In the genomic region with DNA sequence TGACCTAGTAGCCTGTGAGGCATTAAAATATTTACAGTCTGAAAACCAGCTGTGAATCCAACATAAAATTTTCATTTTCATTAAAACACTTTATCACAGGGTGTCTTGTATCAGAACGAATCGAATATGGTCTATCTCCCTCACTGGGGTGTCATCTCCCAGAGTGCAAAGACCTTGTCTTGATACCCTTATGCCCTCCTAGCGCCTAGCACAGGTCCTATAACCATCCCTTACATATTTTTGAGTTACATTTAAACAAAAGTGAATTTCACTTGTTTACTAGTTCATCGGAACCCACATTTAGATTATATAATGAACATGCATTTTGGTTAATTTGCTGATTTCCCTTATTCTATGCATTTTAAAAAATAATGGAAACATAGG, we compare ENCODE assay signal across 10 cellular contexts. TPM values are rescaled to one million over a fixed set of nuclear protein-coding genes. Genes with fewer than 3 reads are reported as not detected.
DNase-seq lines count a peak whose midpoint lies in the region; ATAC-seq, FAIRE-seq and TF ChIP-seq lines count a peak whose summit lies in the region.
"Had no signal": no experiment of that assay in that cellular context is flagged by ENCODE, and none has a peak within 500 bp of the region (broad histone marks: within the 10 kb centered on the region; RNA-seq: fewer than 3 reads in every experiment).

No MANE protein-coding gene starts in this region.

- no peaks in the 10 kb centered on the region for H3K36me3 ChIP-seq in OCI-LY3 (replicated peaks; ENCODE audit: low read depth, low read length)
- H3K36me3 ChIP-seq in esophagus muscularis mucosa = peaks cover 0 to 5% (median 0%) of the 10 kb centered on the region in 4 donors

- H3K9me3 ChIP-seq in A549 (no peaks in the 10 kb centered on the region), OCI-LY3 (ENCODE audit: insufficient read depth, low read length) (no peaks in the 10 kb centered on the region), esophagus muscularis mucosa (no peaks in the 10 kb centered on the region)

- TF ChIP-seq POLR2A in A549 (IDR thresholded peaks at IDR 0.05; ENCODE audit: low read length) (no peak), esophagus muscularis mucosa (IDR thresholded peaks at IDR 0.05; ENCODE audit: low read depth) (no peak)

- peak overlapping the region; percentile 86 for H2AFZ ChIP-seq in OCI-LY3 (ENCODE audit: low read depth, low read length)

- H3K27me3 ChIP-seq in OCI-LY3 (ENCODE audit: low read depth, low read length) (peaks cover 4% of the 10 kb centered on the region; the same call in 1 of the 2 replicates), esophagus muscularis mucosa (peaks cover 0 to 6% (median 0%) of the 10 kb centered on the region in 4 donors)

- peak in 1 of 2 experiments; percentile 54; a peak in 3 of 6 replicates for ATAC-seq in A549
- ATAC-seq in GM18868 (IDR thresholded peaks at IDR 0.05; ENCODE audit: unreplicated experiment) = peak; percentile 20

- CTCF ChIA-PET in A549 (lab: Yijun Ruan, JAX) = interaction anchor here (0.8 to 2.7 kb wide), 14 partner anchors 9 to 942 kb away, joined by 3 to 24 read pairs (median 4); a partner anchor contains a TSS

- H3K27ac ChIP-seq in A549 (no peak overlapping the region), OCI-LY3 (ENCODE audit: low read length) (no peak overlapping the region), esophagus muscularis mucosa (replicated peaks in 1 of 4) (no peak overlapping the region)
- H3K27ac ChIP-seq: RWPE1 had no signal

- no peaks in the 10 kb centered on the region for H3K4me1 ChIP-seq in A549
- H3K4me1 ChIP-seq in OCI-LY3 (ENCODE audit: low read length) = peaks cover 22% of the 10 kb centered on the region
- H3K4me1 ChIP-seq in esophagus muscularis mucosa = peaks cover 5 to 13% (median 9%) of the 10 kb centered on the region in 4 donors

- POLR2A ChIA-PET in A549 (lab: Yijun Ruan, JAX) = no interaction called here

- DNase-seq in A549 (ENCODE audit: low read depth in 1 of 2, low spot score in 1 of 2) (no peak), esophagus muscularis mucosa (ENCODE audit: extremely low spot score) (no peak), SHP77 (lab: John Stamatoyannopoulos, UW) (no peak), posterior cingulate gyrus (no peak), medulla oblongata (ENCODE audit: extremely low spot score) (no peak), hypothalamus (lab: John Stamatoyannopoulos, UW) (no peak)

- H3K4me2 ChIP-seq in A549 = peak overlapping the region; percentile 72
- peak overlapping the region; percentile 82 for H3K4me2 ChIP-seq in OCI-LY3 (ENCODE audit: low read length)

- no peak for FAIRE-seq in A549 (lab: Jason Lieb, UNC)
- FAIRE-seq: H54 had no signal

- no peaks in the 10 kb centered on the region for H4K20me1 ChIP-seq in OCI-LY3 (ENCODE audit: insufficient read depth, low read length)

- no peak for TF ChIP-seq RAD21 in A549 (conservative IDR thresholded peaks at IDR 0.05 in 1 of 2, IDR thresholded peaks at IDR 0.05 in 1 of 2)

- WGBS in A549 (ENCODE audit: missing lambda C conversion rate) = 28% methylated on average over 4 of the region's 4 CpGs
- WGBS in esophagus muscularis mucosa = 38% methylated on average over 4 of the region's 4 CpGs

- intact Hi-C loops in esophagus muscularis mucosa (cut with DNase I) (loop anchor here (5.0 kb wide), 1 partner anchor 1229 kb away; no protein-coding TSS in a partner anchor), posterior cingulate gyrus (cut with DNase I) (loop anchor here (1.0 kb wide), 2 partner anchors 43 to 313 kb away; a partner anchor contains a TSS)

- TF ChIP-seq EP300 in A549 (IDR thresholded peaks at IDR 0.05) = no peak
- TF ChIP-seq EP300 in esophagus muscularis mucosa (IDR thresholded peaks at IDR 0.05) = no peak

- no peak overlapping the region for H3K9ac ChIP-seq in OCI-LY3 (ENCODE audit: low read length)

- no peaks in the 10 kb centered on the region for H3K79me2 ChIP-seq in OCI-LY3 (ENCODE audit: low read length)

- H3K4me3 ChIP-seq in A549 = no peak overlapping the region; the same call in 1 of the 3 replicates
- H3K4me3 ChIP-seq in OCI-LY3 (ENCODE audit: low read length) = peak overlapping the region; percentile 81
- H3K4me3 ChIP-seq in esophagus muscularis mucosa = peak overlapping the region; percentile 46 to 60 (median 52)

- no peak for TF ChIP-seq CTCF in A549 (IDR thresholded peaks at IDR 0.05)
- TF ChIP-seq CTCF in OCI-LY3 (IDR thresholded peaks at IDR 0.05; ENCODE audit: low read depth, low read length) = no peak
- TF ChIP-seq CTCF in esophagus muscularis mucosa (IDR thresholded peaks at IDR 0.05) = no peak

TF ChIP-seq in A549, 52 proteins besides CTCF, POLR2A, EP300 and RAD21:
- no peak for TF ChIP-seq CEBPB (IDR thresholded peaks at IDR 0.05)
- no peak for TF ChIP-seq CHD4 (IDR thresholded peaks at IDR 0.05; ENCODE audit: borderline replicate concordance)
- TF ChIP-seq, protein P1, sequence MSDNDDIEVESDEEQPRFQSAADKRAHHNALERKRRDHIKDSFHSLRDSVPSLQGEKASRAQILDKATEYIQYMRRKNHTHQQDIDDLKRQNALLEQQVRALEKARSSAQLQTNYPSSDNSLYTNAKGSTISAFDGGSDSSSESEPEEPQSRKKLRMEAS (IDR thresholded peaks at IDR 0.05) = no peak
- no peak for TF ChIP-seq CHD2 (IDR thresholded peaks at IDR 0.05; ENCODE audit: low read length, partially characterized antibody)
- TF ChIP-seq MAFK (IDR thresholded peaks at IDR 0.05; ENCODE audit: partially characterized antibody) = no peak
- no peak for TF ChIP-seq EHF (CRISPR knock-in tag; IDR thresholded peaks at IDR 0.05)
- no peak for TF ChIP-seq FOSL2 (IDR thresholded peaks at IDR 0.05)
- no peak for TF ChIP-seq FOSL2 (CRISPR knock-in tag; IDR thresholded peaks at IDR 0.05)
- TF ChIP-seq KDM1A (IDR thresholded peaks at IDR 0.05; ENCODE audit: low read depth) = no peak
- TF ChIP-seq JUNB (IDR thresholded peaks at IDR 0.05) = no peak
- TF ChIP-seq RCOR1 (IDR thresholded peaks at IDR 0.05; ENCODE audit: low read depth, low read length) = no peak
- no peak for TF ChIP-seq EHMT2 (IDR thresholded peaks at IDR 0.05; ENCODE audit: low read depth)
- TF ChIP-seq, protein P2, sequence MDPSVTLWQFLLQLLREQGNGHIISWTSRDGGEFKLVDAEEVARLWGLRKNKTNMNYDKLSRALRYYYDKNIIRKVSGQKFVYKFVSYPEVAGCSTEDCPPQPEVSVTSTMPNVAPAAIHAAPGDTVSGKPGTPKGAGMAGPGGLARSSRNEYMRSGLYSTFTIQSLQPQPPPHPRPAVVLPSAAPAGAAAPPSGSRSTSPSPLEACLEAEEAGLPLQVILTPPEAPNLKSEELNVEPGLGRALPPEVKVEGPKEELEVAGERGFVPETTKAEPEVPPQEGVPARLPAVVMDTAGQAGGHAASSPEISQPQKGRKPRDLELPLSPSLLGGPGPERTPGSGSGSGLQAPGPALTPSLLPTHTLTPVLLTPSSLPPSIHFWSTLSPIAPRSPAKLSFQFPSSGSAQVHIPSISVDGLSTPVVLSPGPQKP (IDR thresholded peaks at IDR 0.05; ENCODE audit: low read depth, low read length) = no peak
- TF ChIP-seq FOXS1 (CRISPR knock-in tag; IDR thresholded peaks at IDR 0.05) = no peak
- TF ChIP-seq ZC3H11A (IDR thresholded peaks at IDR 0.05) = no peak
- TF ChIP-seq, protein P3, sequence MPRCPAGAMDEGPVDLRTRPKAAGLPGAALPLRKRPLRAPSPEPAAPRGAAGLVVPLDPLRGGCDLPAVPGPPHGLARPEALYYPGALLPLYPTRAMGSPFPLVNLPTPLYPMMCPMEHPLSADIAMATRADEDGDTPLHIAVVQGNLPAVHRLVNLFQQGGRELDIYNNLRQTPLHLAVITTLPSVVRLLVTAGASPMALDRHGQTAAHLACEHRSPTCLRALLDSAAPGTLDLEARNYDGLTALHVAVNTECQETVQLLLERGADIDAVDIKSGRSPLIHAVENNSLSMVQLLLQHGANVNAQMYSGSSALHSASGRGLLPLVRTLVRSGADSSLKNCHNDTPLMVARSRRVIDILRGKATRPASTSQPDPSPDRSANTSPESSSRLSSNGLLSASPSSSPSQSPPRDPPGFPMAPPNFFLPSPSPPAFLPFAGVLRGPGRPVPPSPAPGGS (IDR thresholded peaks at IDR 0.05) = no peak
- no peak for TF ChIP-seq ZNF302 (CRISPR knock-in tag; IDR thresholded peaks at IDR 0.05)
- no peak for TF ChIP-seq ESRRA (IDR thresholded peaks at IDR 0.05; ENCODE audit: borderline replicate concordance, low read length)
- TF ChIP-seq HDAC2 (IDR thresholded peaks at IDR 0.05) = no peak
- TF ChIP-seq, protein P4, sequence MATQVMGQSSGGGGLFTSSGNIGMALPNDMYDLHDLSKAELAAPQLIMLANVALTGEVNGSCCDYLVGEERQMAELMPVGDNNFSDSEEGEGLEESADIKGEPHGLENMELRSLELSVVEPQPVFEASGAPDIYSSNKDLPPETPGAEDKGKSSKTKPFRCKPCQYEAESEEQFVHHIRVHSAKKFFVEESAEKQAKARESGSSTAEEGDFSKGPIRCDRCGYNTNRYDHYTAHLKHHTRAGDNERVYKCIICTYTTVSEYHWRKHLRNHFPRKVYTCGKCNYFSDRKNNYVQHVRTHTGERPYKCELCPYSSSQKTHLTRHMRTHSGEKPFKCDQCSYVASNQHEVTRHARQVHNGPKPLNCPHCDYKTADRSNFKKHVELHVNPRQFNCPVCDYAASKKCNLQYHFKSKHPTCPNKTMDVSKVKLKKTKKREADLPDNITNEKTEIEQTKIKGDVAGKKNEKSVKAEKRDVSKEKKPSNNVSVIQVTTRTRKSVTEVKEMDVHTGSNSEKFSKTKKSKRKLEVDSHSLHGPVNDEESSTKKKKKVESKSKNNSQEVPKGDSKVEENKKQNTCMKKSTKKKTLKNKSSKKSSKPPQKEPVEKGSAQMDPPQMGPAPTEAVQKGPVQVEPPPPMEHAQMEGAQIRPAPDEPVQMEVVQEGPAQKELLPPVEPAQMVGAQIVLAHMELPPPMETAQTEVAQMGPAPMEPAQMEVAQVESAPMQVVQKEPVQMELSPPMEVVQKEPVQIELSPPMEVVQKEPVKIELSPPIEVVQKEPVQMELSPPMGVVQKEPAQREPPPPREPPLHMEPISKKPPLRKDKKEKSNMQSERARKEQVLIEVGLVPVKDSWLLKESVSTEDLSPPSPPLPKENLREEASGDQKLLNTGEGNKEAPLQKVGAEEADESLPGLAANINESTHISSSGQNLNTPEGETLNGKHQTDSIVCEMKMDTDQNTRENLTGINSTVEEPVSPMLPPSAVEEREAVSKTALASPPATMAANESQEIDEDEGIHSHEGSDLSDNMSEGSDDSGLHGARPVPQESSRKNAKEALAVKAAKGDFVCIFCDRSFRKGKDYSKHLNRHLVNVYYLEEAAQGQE (IDR thresholded peaks at IDR 0.05) = no peak

RNA-seq across cellular contexts. Expression of a gene that starts 14.0 kb away (rescaled TPM):
- polyA plus RNA-seq in A549 (2011; rRNA removed) = not detected in 2 replicates
- not detected in 2 replicates for polyA plus RNA-seq in A549 (2012; cell fraction: cytosol; rRNA removed)
- polyA plus RNA-seq in A549 (2012; cell fraction: nucleus; rRNA removed) = not detected in 2 replicates
- not detected in 3 replicates for polyA plus RNA-seq in A549 (2017; fragmentation: RNase III; extraction: RNeasy Plus Mini Kit Qiagen cat#74134 plus additional on column Dnase treatment)
- polyA minus RNA-seq in A549 (2011; rRNA and poly(A)+ RNA removed) = not detected in 2 replicates
- total RNA-seq in esophagus muscularis mucosa = 10 to 100 TPM; 12.5 to 31.8 (median 21.6) TPM
